ENCODE assay signal across 1 cellular context in genomic region chr2:151651274-151651673, GRCh38.
TF ChIP-seq lines count a peak whose summit lies in the region.

No MANE protein-coding gene starts in this region.

TF ChIP-seq in K562, 482 proteins besides CTCF, POLR2A, EP300 and RAD21 (continued from another document and continues in another):
- no peak for TF ChIP-seq LEF1 (IDR thresholded peaks at IDR 0.05)
- peak; percentile 57; the same call in 1 of the 2 replicates for TF ChIP-seq KLF16 (IDR thresholded peaks at IDR 0.05)
- no peak; a peak in 1 of 4 replicates for TF ChIP-seq MAZ (CRISPR knock-in tag; conservative IDR thresholded peaks at IDR 0.05 in 1 of 2, IDR thresholded peaks at IDR 0.05 in 1 of 2)
- no peak for TF ChIP-seq COPS2 (conservative IDR thresholded peaks at IDR 0.05)
- TF ChIP-seq ZNF518B (CRISPR knock-in tag; IDR thresholded peaks at IDR 0.05), result no peak
- no peak for TF ChIP-seq PRPF4 (IDR thresholded peaks at IDR 0.05; ENCODE audit: insufficient read depth, low read depth, low read length, poor library complexity, severe bottlenecking)
- TF ChIP-seq MYBL2 (IDR thresholded peaks at IDR 0.05; ENCODE audit: low read depth), result no peak
- TF ChIP-seq MYBL2 (CRISPR knock-in tag; IDR thresholded peaks at IDR 0.05; ENCODE audit: borderline replicate concordance), result no peak
- no peak for TF ChIP-seq AFF4 (CRISPR knock-in tag; IDR thresholded peaks at IDR 0.05)
- no peak for TF ChIP-seq MCM3 (IDR thresholded peaks at IDR 0.05)
- no peak for TF ChIP-seq ZC3H11A (IDR thresholded peaks at IDR 0.05; ENCODE audit: low read depth, low read length)
- no peak for TF ChIP-seq SREBF2 (CRISPR knock-in tag; IDR thresholded peaks at IDR 0.05)
- TF ChIP-seq STAT5A (IDR thresholded peaks at IDR 0.05; ENCODE audit: borderline replicate concordance, low read length), result peak; percentile 50; the same call in 1 of the 2 replicates
- TF ChIP-seq ZBTB49 (CRISPR knock-in tag; IDR thresholded peaks at IDR 0.05; ENCODE audit: borderline replicate concordance), result no peak
- TF ChIP-seq MED1 (CRISPR knock-in tag; IDR thresholded peaks at IDR 0.05; ENCODE audit: borderline replicate concordance), result no peak
- TF ChIP-seq PHF8 (IDR thresholded peaks at IDR 0.05; ENCODE audit: borderline replicate concordance, low read length), result no peak
- TF ChIP-seq ZNF143 (CRISPR knock-in tag; IDR thresholded peaks at IDR 0.05), result no peak
- no peak for TF ChIP-seq SPI1 (IDR thresholded peaks at IDR 0.05; ENCODE audit: borderline replicate concordance, low read depth, low read length)
- TF ChIP-seq ZNF274 (IDR thresholded peaks at IDR 0.05; ENCODE audit: borderline replicate concordance, low read depth, low read length), result no peak
- TF ChIP-seq ZBTB43 (CRISPR knock-in tag; IDR thresholded peaks at IDR 0.05), result no peak
- no peak for TF ChIP-seq NR2C2 (CRISPR knock-in tag; IDR thresholded peaks at IDR 0.05)
- no peak for TF ChIP-seq NR2C2 (tag; IDR thresholded peaks at IDR 0.05)
- TF ChIP-seq PREB (CRISPR knock-in tag; IDR thresholded peaks at IDR 0.05), result no peak
- TF ChIP-seq STAT6 (CRISPR knock-in tag; IDR thresholded peaks at IDR 0.05), result no peak
- TF ChIP-seq SFPQ (IDR thresholded peaks at IDR 0.05; ENCODE audit: low read depth, low read length), result no peak
- TF ChIP-seq HDAC1 (IDR thresholded peaks at IDR 0.05), result no peak
- TF ChIP-seq HMG20B (CRISPR knock-in tag; IDR thresholded peaks at IDR 0.05), result no peak
- no peak for TF ChIP-seq REST (CRISPR knock-in tag; IDR thresholded peaks at IDR 0.05; ENCODE audit: low read depth)
- no peak for TF ChIP-seq ZNF778 (CRISPR knock-in tag; IDR thresholded peaks at IDR 0.05)
- no peak for TF ChIP-seq ZNF184 (CRISPR knock-in tag; IDR thresholded peaks at IDR 0.05)
- TF ChIP-seq ZEB2 (IDR thresholded peaks at IDR 0.05), result no peak
- TF ChIP-seq NONO (IDR thresholded peaks at IDR 0.05; ENCODE audit: low read depth in 2 of 2, low read length in 1 of 2), result no peak
